In genomic region chr10:76205361-76205760, GRCh38 we compare ENCODE assay signal across 19 cellular contexts.
"Had no signal": no experiment of that assay in that cellular context is flagged by ENCODE, and none has a peak within 500 bp of the region (broad histone marks: within the 10 kb centered on the region; RNA-seq: fewer than 3 reads in every experiment).

No MANE protein-coding gene starts in this region.

- FAIRE-seq: colon, endometrium, keratinocyte had no signal

- H3K9ac ChIP-seq: parathyroid adenoma had no signal

- H3K36me3 ChIP-seq: ascending aorta, cardiac muscle cell, esophagus muscularis mucosa, left ventricle myocardium inferior, thyroid gland had no signal

- H3K9me3 ChIP-seq: ascending aorta, esophagus muscularis mucosa, left ventricle myocardium inferior, thyroid gland had no signal

- H3K36me3 Mint-ChIP-seq: memory B cell; naive thymus-derived CD8-positive, alpha-beta T cell; stimulated activated effector memory CD8-positive, alpha-beta T cell treated with anti-CD3 and anti-CD28 coated beads, Interleukin-12 subunit alpha, Interleukin-12 subunit beta, amount 100 ng/mL, for 72 hours had no signal

- ATAC-seq: naive thymus-derived CD8-positive, alpha-beta T cell; stimulated activated effector memory CD8-positive, alpha-beta T cell treated with anti-CD3 and anti-CD28 coated beads, Interleukin-12 subunit alpha, Interleukin-12 subunit beta, amount 100 ng/mL, for 72 hours had no signal

- H3K4me1 ChIP-seq: ascending aorta, esophagus muscularis mucosa, left ventricle myocardium inferior, parathyroid adenoma, thyroid gland had no signal

- H3K27ac Mint-ChIP-seq: memory B cell; naive thymus-derived CD8-positive, alpha-beta T cell; stimulated activated effector memory CD8-positive, alpha-beta T cell treated with anti-CD3 and anti-CD28 coated beads, Interleukin-12 subunit alpha, Interleukin-12 subunit beta, amount 100 ng/mL, for 72 hours had no signal

- DNase-seq: activated CD4-positive, alpha-beta T cell treated with anti-CD3 and anti-CD28 coated beads for 1 hour; activated CD4-positive, alpha-beta T cell treated with anti-CD3 and anti-CD28 coated beads, Interleukin-2, amount 50 U/mL, for 4 hours; activated naive CD4-positive, alpha-beta T cell treated with Interleukin-2 at 50 U/mL for 16 hours; activated T-cell treated with anti-CD3 and anti-CD28 coated beads for 4 hours; left ventricle myocardium inferior; naive thymus-derived CD8-positive, alpha-beta T cell; retina; SW 1271; thyroid gland had no signal

- H3K4me3 ChIP-seq: ascending aorta, cardiac muscle cell, esophagus muscularis mucosa, hepatocyte, left ventricle myocardium inferior, thyroid gland had no signal

- H3K27ac ChIP-seq: ascending aorta, cardiac muscle cell, esophagus muscularis mucosa, hepatocyte, left ventricle myocardium inferior, parathyroid adenoma, thyroid gland had no signal

- H3K27me3 Mint-ChIP-seq: memory B cell had no signal

- H3K27me3 ChIP-seq: ascending aorta, cardiac muscle cell, esophagus muscularis mucosa, hepatocyte, thyroid gland had no signal

- H3K9me3 Mint-ChIP-seq: memory B cell; naive thymus-derived CD8-positive, alpha-beta T cell had no signal

- H3K4me3 Mint-ChIP-seq: memory B cell; naive thymus-derived CD8-positive, alpha-beta T cell; stimulated activated effector memory CD8-positive, alpha-beta T cell treated with anti-CD3 and anti-CD28 coated beads, Interleukin-12 subunit alpha, Interleukin-12 subunit beta, amount 100 ng/mL, for 72 hours had no signal

- H3K4me1 Mint-ChIP-seq: memory B cell; naive thymus-derived CD8-positive, alpha-beta T cell; stimulated activated effector memory CD8-positive, alpha-beta T cell treated with anti-CD3 and anti-CD28 coated beads, Interleukin-12 subunit alpha, Interleukin-12 subunit beta, amount 100 ng/mL, for 72 hours had no signal
